8 cellular contexts compared by ENCODE assay signal in the genomic region with DNA sequence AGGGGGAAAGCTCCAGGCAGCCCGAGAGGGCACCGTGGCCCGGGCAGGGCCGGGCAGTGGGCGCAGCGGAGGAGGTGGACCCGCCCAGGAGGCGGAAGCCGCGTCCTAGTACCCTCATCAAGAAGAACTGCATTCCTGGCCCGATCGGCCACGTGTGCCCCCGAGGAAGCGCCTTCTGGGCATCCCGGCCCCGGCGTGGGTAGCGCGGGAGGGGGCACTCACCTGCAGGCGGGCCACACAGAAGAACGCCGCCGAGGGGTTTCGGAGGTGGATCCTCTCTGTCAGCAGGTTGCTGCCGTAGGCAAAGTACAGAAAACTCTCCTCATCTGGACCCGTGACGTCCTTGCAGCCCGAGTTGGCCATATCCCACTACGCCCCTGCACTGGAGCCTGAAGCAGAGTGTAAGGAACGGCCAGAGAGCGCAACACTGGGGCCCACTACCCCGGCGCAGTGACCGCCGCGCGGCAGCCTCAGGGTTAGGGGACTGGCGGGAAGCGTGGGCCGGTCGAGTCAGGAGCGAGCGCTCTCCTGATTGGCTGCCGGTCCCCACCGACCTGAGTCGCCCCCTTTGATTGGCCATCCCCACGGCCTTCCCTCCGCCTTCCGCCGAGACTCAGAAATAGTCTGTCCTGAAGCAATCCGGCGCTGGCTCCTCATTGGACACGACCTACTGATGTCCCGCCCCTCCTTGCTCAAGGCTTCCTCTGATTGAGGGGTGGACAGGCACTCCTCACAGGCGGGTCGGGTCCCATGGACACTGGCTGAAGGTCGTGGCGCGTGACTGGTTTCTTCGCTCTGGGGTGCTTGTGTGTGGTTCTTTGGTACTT. TPM values are rescaled to one million over a fixed set of nuclear protein-coding genes. Genes with fewer than 3 reads are reported as not detected.
DNase-seq lines count a peak whose midpoint lies in the region; ATAC-seq, FAIRE-seq and TF ChIP-seq lines count a peak whose summit lies in the region.

A gene with protein sequence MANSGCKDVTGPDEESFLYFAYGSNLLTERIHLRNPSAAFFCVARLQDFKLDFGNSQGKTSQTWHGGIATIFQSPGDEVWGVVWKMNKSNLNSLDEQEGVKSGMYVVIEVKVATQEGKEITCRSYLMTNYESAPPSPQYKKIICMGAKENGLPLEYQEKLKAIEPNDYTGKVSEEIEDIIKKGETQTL (minus strand): TSS at position 483 of the 827 bp plus-strand sequence. CDS start 120 bp downstream, at position 363.

- H3K9me3 ChIP-seq in OCI-LY7 (ENCODE audit: low read length), result peaks cover 11% of the 10 kb centered on the region; the same call in 1 of the 2 replicates
- H3K9me3 ChIP-seq in endothelial cell of umbilical vein (replicated peaks; ENCODE audit: control insufficient read depth, insufficient read depth, low read length), result no peaks in the 10 kb centered on the region

- H3K9me2 ChIP-seq in OCI-LY7 (ENCODE audit: insufficient read depth, low read length), result no peaks in the 10 kb centered on the region

- TF ChIP-seq CTCF in OCI-LY7 (conservative IDR thresholded peaks at IDR 0.05; ENCODE audit: low read length) (no peak), endothelial cell of umbilical vein (IDR thresholded peaks at IDR 0.05; ENCODE audit: extremely low read depth in 1 of 2, insufficient read depth in 1 of 2, low read depth in 1 of 2, low read length in 2 of 2) (no peak)

- DNase-seq in DMS 273 (lab: John Stamatoyannopoulos, UW; ENCODE audit: unreplicated experiment) (peak; percentile 100), HuH-7.5 (ENCODE audit: low spot score) (peak; percentile 91), OCI-LY7 (ENCODE audit: low spot score) (peak; percentile 99), activated T-cell treated with anti-CD3 and anti-CD28 coated beads for 1 hour (ENCODE audit: low read depth) (peak; percentile 93), endothelial cell of umbilical vein (ENCODE audit: low read depth, low spot score) (peak; percentile 99), middle frontal gyrus (ENCODE audit: extremely low spot score, low spot score) (peak; percentile 98)
- peak; percentile 91 to 94 for DNase-seq in stimulated activated CD8-positive, alpha-beta memory T cell treated with anti-CD3 and anti-CD28 coated beads, Interleukin-2, amount 100 ng/mL, for 48 hours (ENCODE audit: low read depth in 2 of 2)

- peaks cover 10% of the 10 kb centered on the region for H4K20me1 ChIP-seq in OCI-LY7 (ENCODE audit: insufficient read depth, low read length)
- no peaks in the 10 kb centered on the region for H4K20me1 ChIP-seq in endothelial cell of umbilical vein (replicated peaks; ENCODE audit: control insufficient read depth, extremely low read depth, insufficient read depth, low read length)

- peak; percentile 99 for ATAC-seq in GM21526 (IDR thresholded peaks at IDR 0.05; ENCODE audit: low FRiP score, unreplicated experiment)

- H2AFZ ChIP-seq in OCI-LY7 (ENCODE audit: low read length) (peak within 1 kb of the TSS; percentile 68), endothelial cell of umbilical vein (ENCODE audit: low read depth, low read length) (peak within 1 kb of the TSS; percentile 95)

- dilution Hi-C loops in endothelial cell of umbilical vein (cut with MboI; ENCODE audit: extremely low pct_ligation_motif_present, low sequenced_read_pairs), result no loop called here

- peak within 1 kb of the TSS; percentile 79 for H3K9ac ChIP-seq in endothelial cell of umbilical vein (replicated peaks; ENCODE audit: extremely low read depth, insufficient read depth, low read length)

- H3K4me1 ChIP-seq in OCI-LY7 (ENCODE audit: insufficient read depth, low read length, poor library complexity, severe bottlenecking) (peaks cover 22% of the 10 kb centered on the region), endothelial cell of umbilical vein (ENCODE audit: control insufficient read depth, extremely low read depth, insufficient read depth, low read length) (peaks cover 15% of the 10 kb centered on the region)

- FAIRE-seq in endothelial cell of umbilical vein (lab: Jason Lieb, UNC), result peak; percentile 100

- no peaks in the 10 kb centered on the region for H3K9me1 ChIP-seq in endothelial cell of umbilical vein (replicated peaks; ENCODE audit: control insufficient read depth, extremely low read depth, insufficient read depth, low read length)

- peak; percentile 93 for TF ChIP-seq POLR2A in endothelial cell of umbilical vein (IDR thresholded peaks at IDR 0.05; ENCODE audit: low read depth, low read length)

- BruUV-seq in OCI-LY7 (replicated peaks; lab: Mats Ljungman, UMichigan), result no TSS peak
- BruUV-seq in endothelial cell of umbilical vein (replicated peaks; lab: Mats Ljungman, UMichigan), result TSS peak; percentile 62

- H3K4me3 ChIP-seq in OCI-LY7 (ENCODE audit: low read depth, low read length, poor library complexity, severe bottlenecking) (peak within 1 kb of the TSS; percentile 84), endothelial cell of umbilical vein (replicated peaks in 1 of 3; ENCODE audit: insufficient read depth in 1 of 3, low read depth in 1 of 3, low read length in 3 of 3) (peak within 1 kb of the TSS; percentile 76 to 83 (median 78))

- CTCF ChIA-PET in OCI-LY7 (lab: Charles Lee; ENCODE audit: unreplicated experiment) (no interaction called here), endothelial cell of umbilical vein (lab: Charles Lee) (interaction anchor here (1.0 to 4.2 kb wide), 2 partner anchors 45 to 59 kb away, joined by 3 to 24 read pairs; no protein-coding TSS in a partner anchor)

- H3K36me3 ChIP-seq in OCI-LY7 (ENCODE audit: insufficient read depth, low read length) (peaks cover 26% of the 10 kb centered on the region), endothelial cell of umbilical vein (ENCODE audit: control insufficient read depth in 2 of 2, extremely low read depth in 1 of 2, insufficient read depth in 2 of 2, low read length in 2 of 2) (no peaks in the 10 kb centered on the region)

- peak within 1 kb of the TSS; percentile 34 for H3K27ac ChIP-seq in OCI-LY7 (ENCODE audit: low read depth, low read length, poor library complexity, severe bottlenecking)
- peak within 1 kb of the TSS; percentile 54 for H3K27ac ChIP-seq in endothelial cell of umbilical vein (ENCODE audit: insufficient read depth, low read depth, low read length)

- intact Hi-C loops in OCI-LY7 (cut with micrococcal nuclease; ENCODE audit: unreplicated experiment), result loop anchor here (2.0 kb wide), 2 partner anchors 26 to 228 kb away; a partner anchor contains a TSS
- intact Hi-C loops in endothelial cell of umbilical vein (cut with micrococcal nuclease), result loop anchor here (1.0 to 10.0 kb wide), 6 partner anchors 26 to 369 kb away; a partner anchor contains a TSS

- peaks cover 49% of the 10 kb centered on the region for H3K79me2 ChIP-seq in OCI-LY7 (ENCODE audit: insufficient read depth, low read depth, low read length)
- H3K79me2 ChIP-seq in endothelial cell of umbilical vein (ENCODE audit: control insufficient read depth, insufficient read depth, low read length), result peaks cover 32% of the 10 kb centered on the region

- POLR2A ChIA-PET in OCI-LY7 (lab: Charles Lee), result interaction anchor here (0.6 to 1.9 kb wide), 3 partner anchors 27 to 301 kb away, joined by 3 to 6 read pairs (median 4); a partner anchor contains a TSS
- POLR2A ChIA-PET in endothelial cell of umbilical vein (lab: Charles Lee), result no interaction called here

- H3K4me2 ChIP-seq in OCI-LY7 (ENCODE audit: low read length) (peak within 1 kb of the TSS; percentile 89), endothelial cell of umbilical vein (ENCODE audit: insufficient read depth, low read length) (peak within 1 kb of the TSS; percentile 96)

- no peaks in the 10 kb centered on the region for H3K27me3 ChIP-seq in endothelial cell of umbilical vein (ENCODE audit: control insufficient read depth in 2 of 2, insufficient read depth in 2 of 2, low read length in 2 of 2)

TF ChIP-seq in endothelial cell of umbilical vein, 7 proteins besides CTCF, POLR2A, EP300 and RAD21:
- no peak for TF ChIP-seq EZH2 (IDR thresholded peaks at IDR 0.05; ENCODE audit: borderline replicate concordance, low read depth, low read length, severe bottlenecking)
- TF ChIP-seq, protein P1, sequence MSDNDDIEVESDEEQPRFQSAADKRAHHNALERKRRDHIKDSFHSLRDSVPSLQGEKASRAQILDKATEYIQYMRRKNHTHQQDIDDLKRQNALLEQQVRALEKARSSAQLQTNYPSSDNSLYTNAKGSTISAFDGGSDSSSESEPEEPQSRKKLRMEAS (IDR thresholded peaks at IDR 0.05; ENCODE audit: insufficient read depth, insufficient read length), result no peak
- TF ChIP-seq FOS (IDR thresholded peaks at IDR 0.05; ENCODE audit: borderline replicate concordance, insufficient read depth, low read length), result no peak
- TF ChIP-seq MYC (IDR thresholded peaks at IDR 0.05; ENCODE audit: low read depth, low read length), result peak; percentile 1
- TF ChIP-seq JUN (IDR thresholded peaks at IDR 0.05; ENCODE audit: borderline replicate concordance, insufficient read depth, insufficient read length, low read depth), result no peak
- TF ChIP-seq POLR2AphosphoS5 (IDR thresholded peaks at IDR 0.05; ENCODE audit: insufficient read depth, low read depth, low read length), result peak; percentile 78
- no peak for TF ChIP-seq GATA2 (IDR thresholded peaks at IDR 0.05; ENCODE audit: insufficient read depth, insufficient read length, low read depth, low read length)

RNA-seq across cellular contexts. Expression of the gene that starts here (rescaled TPM):
- 70.3 and 81.7 TPM in 2 replicates for total RNA-seq in OCI-LY7 (2014; rRNA removed; shearing (Covaris generic))
- total RNA-seq in OCI-LY7 (2022) (81.3 and 84.5 TPM in 2 replicates), endothelial cell of umbilical vein (44.3 and 46.9 TPM in 2 replicates)
- polyA plus RNA-seq in endothelial cell of umbilical vein, result 14.7 and 21.1 TPM in 2 replicates
- 26.5 and 30.0 TPM in 2 replicates for polyA plus RNA-seq in endothelial cell of umbilical vein (2011; cell fraction: cytosol; rRNA removed)
- polyA plus RNA-seq in endothelial cell of umbilical vein (2011; cell fraction: nucleus; rRNA removed), result 10.6 and 15.9 TPM in 2 replicates
- polyA plus RNA-seq in endothelial cell of umbilical vein (2012), result 38.7 and 57.2 TPM in 2 replicates
- polyA minus RNA-seq in endothelial cell of umbilical vein, result 8.0 and 8.3 TPM in 2 replicates
- polyA minus RNA-seq in endothelial cell of umbilical vein (2011; cell fraction: cytosol; rRNA and poly(A)+ RNA removed), result 17.1 TPM
- polyA minus RNA-seq in endothelial cell of umbilical vein (2011; cell fraction: nucleus; rRNA and poly(A)+ RNA removed), result 5.1 and 5.8 TPM in 2 replicates

Comparison
In these comparisons a context has a peak if more than half of its experiments do, and no peak if none do; other contexts are left out.
1. Peak in every context shown above with its lines: DNase-seq, ATAC-seq, H3K4me3 ChIP-seq and H3K27ac ChIP-seq.